ENCODE assay signal across 18 cellular contexts in the genomic region with DNA sequence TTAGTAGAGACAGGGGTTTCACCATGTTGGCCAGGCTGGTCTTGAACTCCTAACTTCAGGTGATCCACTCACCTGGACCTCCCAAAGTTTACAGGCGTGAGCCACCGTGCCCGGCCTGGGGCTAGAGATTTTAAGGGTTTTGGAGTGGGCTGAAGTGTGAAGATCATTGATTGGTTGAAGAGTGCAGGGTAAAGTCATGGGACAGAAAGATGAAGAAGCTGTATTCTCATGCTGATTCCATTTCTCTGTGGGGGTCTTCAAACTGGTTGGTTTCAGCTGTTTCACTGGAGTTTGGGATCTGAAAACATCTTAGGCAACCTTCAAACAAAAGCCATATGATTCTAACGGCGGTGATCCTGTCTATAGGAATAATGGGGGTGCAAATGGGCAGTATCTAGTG. TPM values are rescaled to one million over a fixed set of nuclear protein-coding genes. Genes with fewer than 3 reads are reported as not detected.
DNase-seq lines count a peak whose midpoint lies in the region; ATAC-seq and TF ChIP-seq lines count a peak whose summit lies in the region.
"Had no signal": no experiment of that assay in that cellular context is flagged by ENCODE, and none has a peak within 500 bp of the region (broad histone marks: within the 10 kb centered on the region; RNA-seq: fewer than 3 reads in every experiment).

No MANE protein-coding gene starts in this region.

- H3K27me3 Mint-ChIP-seq in activated CD4-positive, alpha-beta T cell treated with anti-CD3 and anti-CD28 coated beads, Interleukin-2, amount 10 ng/mL, durations not matched to agents 7 days and 5 days, result peaks cover 11% of the 10 kb centered on the region

- H3K4me2 ChIP-seq in Karpas-422 (ENCODE audit: low read depth, low read length, poor library complexity, severe bottlenecking), result no peak overlapping the region
- H3K4me2 ChIP-seq: BLaER1 treated with 17β-estradiol and CSF1 and Interleukin-3, amounts not matched to agents 10 nM and 100 nM; KMS-11 had no signal

- H3K9me3 ChIP-seq in Karpas-422 (ENCODE audit: low read length) (no peaks in the 10 kb centered on the region), iPS-20b (ENCODE audit: insufficient read depth, low read depth, low read length) (no peaks in the 10 kb centered on the region)
- H3K9me3 ChIP-seq: BLaER1 treated with 17β-estradiol and CSF1 and Interleukin-3, amounts not matched to agents 10 nM and 100 nM had no signal

- H3K27me3 ChIP-seq in Karpas-422 (ENCODE audit: low read length) (no peaks in the 10 kb centered on the region), dorsolateral prefrontal cortex (peaks cover 0 to 2% (median 0%) of the 10 kb centered on the region in 45 donors), iPS-20b (ENCODE audit: insufficient read depth, low read length) (no peaks in the 10 kb centered on the region)
- H3K27me3 ChIP-seq: BLaER1 treated with 17β-estradiol and CSF1 and Interleukin-3, amounts not matched to agents 10 nM and 100 nM had no signal

- intact Hi-C loops in dorsolateral prefrontal cortex (cut with DNase I), result loop anchor here (5.0 to 10.0 kb wide), 2 partner anchors 49 to 51 kb away; a partner anchor contains a TSS

- CTCF ChIA-PET in activated CD4-positive, alpha-beta T cell treated with anti-CD3 and anti-CD28 coated beads, Interleukin-2, amount 10 ng/mL, durations not matched to agents 7 days and 5 days (lab: Charles Lee), result no interaction called here

- 0 out of 2 replicates have a peak overlapping the region, but pooled peaks have one; percentile 15 for H2AFZ ChIP-seq in Karpas-422 (ENCODE audit: low read length)

- no peaks in the 10 kb centered on the region for H3K9me2 ChIP-seq in Karpas-422 (replicated peaks; ENCODE audit: insufficient read depth, low read length)

- H3K4me3 Mint-ChIP-seq in activated CD4-positive, alpha-beta T cell treated with anti-CD3 and anti-CD28 coated beads, Interleukin-2, amount 10 ng/mL, durations not matched to agents 7 days and 5 days, result no peak overlapping the region
- H3K4me3 Mint-ChIP-seq: CD8-positive, alpha-beta memory T cell had no signal

- H3K9me3 Mint-ChIP-seq in activated CD4-positive, alpha-beta T cell treated with anti-CD3 and anti-CD28 coated beads, Interleukin-2, amount 10 ng/mL, durations not matched to agents 7 days and 5 days, result no peaks in the 10 kb centered on the region
- H3K9me3 Mint-ChIP-seq: CD8-positive, alpha-beta memory T cell had no signal

- DNase-seq in Karpas-422 (no peak), dorsolateral prefrontal cortex (no peak), pons (ENCODE audit: low spot score) (peak; percentile 2), iPS-NIHi11 (ENCODE audit: low spot score) (no peak), NCI-H1930 (lab: John Stamatoyannopoulos, UW) (no peak)
- DNase-seq in activated CD4-positive, alpha-beta T cell treated with anti-CD3 and anti-CD28 coated beads, Interleukin-2, amount 10 ng/mL, durations not matched to agents 7 days and 5 days, result no peak
- DNase-seq: CD8-positive, alpha-beta memory T cell; DMS53; EL; NCI-H187; NCI-H524; NCI-H82; RPMI8226; SIG-M5 had no signal

- no peak for ATAC-seq in HG03039 (IDR thresholded peaks at IDR 0.05; ENCODE audit: unreplicated experiment)

- H3K4me1 ChIP-seq in Karpas-422 (ENCODE audit: low read length), result no peaks in the 10 kb centered on the region
- H3K4me1 ChIP-seq in iPS-20b (ENCODE audit: insufficient read depth, low read length), result peaks cover 5% of the 10 kb centered on the region; the same call in 1 of the 2 replicates
- H3K4me1 ChIP-seq: BLaER1 treated with 17β-estradiol and CSF1 and Interleukin-3, amounts not matched to agents 10 nM and 100 nM had no signal

- H3K4me1 Mint-ChIP-seq in activated CD4-positive, alpha-beta T cell treated with anti-CD3 and anti-CD28 coated beads, Interleukin-2, amount 10 ng/mL, durations not matched to agents 7 days and 5 days, result no peaks in the 10 kb centered on the region
- H3K4me1 Mint-ChIP-seq: CD8-positive, alpha-beta memory T cell had no signal

- POLR2A ChIA-PET in activated CD4-positive, alpha-beta T cell treated with anti-CD3 and anti-CD28 coated beads, Interleukin-2, amount 10 ng/mL, durations not matched to agents 7 days and 5 days (lab: Charles Lee), result no interaction called here

- no peaks in the 10 kb centered on the region for H3K36me3 Mint-ChIP-seq in activated CD4-positive, alpha-beta T cell treated with anti-CD3 and anti-CD28 coated beads, Interleukin-2, amount 10 ng/mL, durations not matched to agents 7 days and 5 days (ENCODE audit: low read depth)

- no peak for TF ChIP-seq CTCF in dorsolateral prefrontal cortex (IDR thresholded peaks at IDR 0.05 in 54 of 56, conservative IDR thresholded peaks at IDR 0.05 in 2 of 56; ENCODE audit: low read depth in 1 of 56, partially characterized antibody in 56 of 56)

- H3K9ac ChIP-seq in Karpas-422 (ENCODE audit: low read length), result no peak overlapping the region
- no peak overlapping the region for H3K9ac ChIP-seq in iPS-20b (ENCODE audit: low read depth, low read length)
- H3K9ac ChIP-seq: BLaER1 treated with 17β-estradiol and CSF1 and Interleukin-3, amounts not matched to agents 10 nM and 100 nM; KMS-11 had no signal

- H3K27ac ChIP-seq in Karpas-422 (ENCODE audit: low read length) (no peak overlapping the region), dorsolateral prefrontal cortex (peak overlapping the region in 50 of 59 donors; percentile 1 to 83 (median 64)), iPS-20b (ENCODE audit: low read length) (no peak overlapping the region)
- H3K27ac ChIP-seq: BLaER1 treated with 17β-estradiol and CSF1 and Interleukin-3, amounts not matched to agents 10 nM and 100 nM; KMS-11 had no signal

- H3K36me3 ChIP-seq in Karpas-422 (ENCODE audit: insufficient read depth, low read length) (no peaks in the 10 kb centered on the region), iPS-20b (ENCODE audit: insufficient read depth, low read depth, low read length) (no peaks in the 10 kb centered on the region)
- H3K36me3 ChIP-seq: BLaER1 treated with 17β-estradiol and CSF1 and Interleukin-3, amounts not matched to agents 10 nM and 100 nM had no signal

- H3K27ac Mint-ChIP-seq in activated CD4-positive, alpha-beta T cell treated with anti-CD3 and anti-CD28 coated beads, Interleukin-2, amount 10 ng/mL, durations not matched to agents 7 days and 5 days, result no peak overlapping the region
- H3K27ac Mint-ChIP-seq: CD8-positive, alpha-beta memory T cell had no signal

- no peak overlapping the region for H3K4me3 ChIP-seq in Karpas-422 (ENCODE audit: low read length)
- H3K4me3 ChIP-seq in dorsolateral prefrontal cortex, result peak overlapping the region in 33 of 59 donors; percentile 4 to 56 (median 17)
- H3K4me3 ChIP-seq in iPS-20b (ENCODE audit: low read length), result peak overlapping the region; percentile 25; the same call in 1 of the 2 replicates
- H3K4me3 ChIP-seq: BLaER1 treated with 17β-estradiol and CSF1 and Interleukin-3, amounts not matched to agents 10 nM and 100 nM had no signal

- no peaks in the 10 kb centered on the region for H3K79me2 ChIP-seq in Karpas-422 (ENCODE audit: low read length)

- H4K20me1 ChIP-seq in Karpas-422 (ENCODE audit: insufficient read depth, low read depth, low read length), result no peaks in the 10 kb centered on the region
- H4K20me1 ChIP-seq: BLaER1 treated with 17β-estradiol and CSF1 and Interleukin-3, amounts not matched to agents 10 nM and 100 nM had no signal

RNA-seq across cellular contexts. Expression of a gene that starts 52.1 kb away (rescaled TPM):
- total RNA-seq in Karpas-422 (2014; rRNA removed; shearing (Covaris generic); ENCODE audit: low replicate concordance), result 13.7 and 29.0 TPM in 2 replicates
- 100 to 1,000 TPM; 103 to 309 (median 166) TPM for total RNA-seq in dorsolateral prefrontal cortex
- 1 to 10 TPM; 1.6 to 2.0 TPM for total RNA-seq in activated CD4-positive, alpha-beta T cell treated with anti-CD3 and anti-CD28 coated beads, Interleukin-2, amount 10 ng/mL, durations not matched to agents 7 days and 5 days

Comparison
In these comparisons a context has a peak if more than half of its experiments do, and no peak if none do; other contexts are left out.
1. H3K27ac ChIP-seq: peak in dorsolateral prefrontal cortex (50 of 59); none in Karpas-422 (single experiment) and iPS-20b (single experiment).